Comparison of ENCODE assay signal across 1 cellular context in genomic region chr18:80105369-80106167, GRCh38.
TF ChIP-seq lines count a peak whose summit lies in the region.

No MANE protein-coding gene starts in this region.

TF ChIP-seq in K562, 482 proteins besides CTCF, POLR2A, EP300 and RAD21 (continued from another document):
- TF ChIP-seq ZBTB9 (CRISPR knock-in tag; IDR thresholded peaks at IDR 0.05) (no peak), ZNF165 (CRISPR knock-in tag; IDR thresholded peaks at IDR 0.05; ENCODE audit: borderline replicate concordance) (no peak), CBFA2T3 (IDR thresholded peaks at IDR 0.05) (peak; percentile 48; the same call in 1 of the 2 replicates), TEAD4 (IDR thresholded peaks at IDR 0.05; ENCODE audit: low read length) (peak; percentile 51; the same call in 1 of the 2 replicates), TEAD4 (CRISPR knock-in tag; IDR thresholded peaks at IDR 0.05; ENCODE audit: borderline replicate concordance) (no peak), TCF3 (CRISPR knock-in tag; IDR thresholded peaks at IDR 0.05) (peak; percentile 22; the same call in 1 of the 2 replicates), CREB3 (tag; conservative IDR thresholded peaks at IDR 0.05; ENCODE audit: low read depth) (no peak), ZNF384 (IDR thresholded peaks at IDR 0.05; ENCODE audit: low read depth, low read length) (no peak), ETV5 (CRISPR knock-in tag; IDR thresholded peaks at IDR 0.05; ENCODE audit: low read depth) (no peak)
